20 cellular contexts compared by ENCODE assay signal in the genomic region with DNA sequence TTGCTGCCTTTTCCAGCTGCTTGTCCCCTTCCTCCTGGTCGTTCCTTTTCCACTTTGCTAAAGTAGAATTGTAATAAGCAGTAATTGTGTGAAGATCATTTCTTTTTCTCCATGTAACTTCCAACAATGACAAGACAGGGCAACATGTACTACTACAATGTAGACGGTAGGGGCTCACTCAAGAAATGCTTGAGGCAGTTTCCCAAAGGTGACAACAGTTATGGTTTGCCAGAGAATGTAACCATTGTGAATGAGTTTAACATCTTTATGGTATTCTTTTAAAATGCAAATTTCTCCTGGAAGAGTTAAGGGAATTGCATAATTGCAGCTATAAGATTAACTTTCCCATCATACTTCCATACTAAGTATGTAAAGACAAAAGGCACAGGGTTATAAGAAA.
"Had no signal": no experiment of that assay in that cellular context is flagged by ENCODE, and none has a peak within 500 bp of the region (broad histone marks: within the 10 kb centered on the region; RNA-seq: fewer than 3 reads in every experiment).

No MANE protein-coding gene starts in this region.

- DNase-seq: activated CD8-positive, alpha-beta memory T cell treated with anti-CD3 and anti-CD28 coated beads, Interleukin-2, amount 50 U/mL, for 4 hours; activated CD8-positive, alpha-beta T cell treated with anti-CD3 and anti-CD28 coated beads, Interleukin-2, amount 10 ng/mL, durations not matched to agents 7 days and 5 days; activated effector memory CD4-positive, alpha-beta T cell treated with anti-CD3 and anti-CD28 coated beads, Interleukin-2, amount 50 U/mL, for 16 hours; activated T-cell treated with anti-CD3 and anti-CD28 coated beads, Interleukin-2, amount 50 U/mL, for 48 hours; adrenal gland; esophagus squamous epithelium; left ventricle myocardium inferior; natural killer cell; posterior cingulate gyrus; retina; T-helper 1 cell; T1000; thyroid gland had no signal

- H3K27ac ChIP-seq: adrenal gland, esophagus squamous epithelium, left ventricle myocardium inferior, neutrophil, thyroid gland, VCaP had no signal

- H3K4me3 ChIP-seq: adrenal gland, esophagus squamous epithelium, left ventricle myocardium inferior, thyroid gland had no signal

- ATAC-seq: activated CD8-positive, alpha-beta T cell treated with anti-CD3 and anti-CD28 coated beads, Interleukin-2, amount 10 ng/mL, durations not matched to agents 7 days and 5 days; natural killer cell; stimulated activated memory B cell treated with anti-CD40 and anti-IgM and Interleukin-4, amounts not matched to agents 10 μg/mL and 1 μg/mL and 100 μg/mL, for 72 hours had no signal

- H3K4me1 ChIP-seq: adrenal gland, esophagus squamous epithelium, left ventricle myocardium inferior, thyroid gland had no signal

- H3K9me3 ChIP-seq: adrenal gland, esophagus squamous epithelium, left ventricle myocardium inferior, neutrophil, thyroid gland had no signal

- H3K9me3 Mint-ChIP-seq: activated naive CD4-positive, alpha-beta T cell treated with anti-CD3 and anti-CD28 coated beads, Interleukin-2, amount 50 U/mL, for 24 hours; memory B cell; natural killer cell; stimulated activated memory B cell treated with anti-CD40 and anti-IgM and Interleukin-4, amounts not matched to agents 10 μg/mL and 1 μg/mL and 100 μg/mL, for 72 hours had no signal

- H3K4me1 Mint-ChIP-seq: memory B cell; natural killer cell; stimulated activated memory B cell treated with anti-CD40 and anti-IgM and Interleukin-4, amounts not matched to agents 10 μg/mL and 1 μg/mL and 100 μg/mL, for 72 hours had no signal

- H3K27ac Mint-ChIP-seq: activated CD8-positive, alpha-beta T cell treated with anti-CD3 and anti-CD28 coated beads, Interleukin-2, amount 10 ng/mL, durations not matched to agents 7 days and 5 days; activated naive CD4-positive, alpha-beta T cell treated with anti-CD3 and anti-CD28 coated beads, Interleukin-2, amount 50 U/mL, for 24 hours; memory B cell; natural killer cell; stimulated activated memory B cell treated with anti-CD40 and anti-IgM and Interleukin-4, amounts not matched to agents 10 μg/mL and 1 μg/mL and 100 μg/mL, for 72 hours had no signal

- H3K4me3 Mint-ChIP-seq: activated CD8-positive, alpha-beta T cell treated with anti-CD3 and anti-CD28 coated beads, Interleukin-2, amount 10 ng/mL, durations not matched to agents 7 days and 5 days; activated naive CD4-positive, alpha-beta T cell treated with anti-CD3 and anti-CD28 coated beads, Interleukin-2, amount 50 U/mL, for 24 hours; memory B cell; natural killer cell; stimulated activated memory B cell treated with anti-CD40 and anti-IgM and Interleukin-4, amounts not matched to agents 10 μg/mL and 1 μg/mL and 100 μg/mL, for 72 hours had no signal

- H3K27me3 Mint-ChIP-seq: activated naive CD4-positive, alpha-beta T cell treated with anti-CD3 and anti-CD28 coated beads, Interleukin-2, amount 50 U/mL, for 24 hours; memory B cell; stimulated activated memory B cell treated with anti-CD40 and anti-IgM and Interleukin-4, amounts not matched to agents 10 μg/mL and 1 μg/mL and 100 μg/mL, for 72 hours had no signal

- FAIRE-seq: colon, urothelium cell line had no signal

- H3K27me3 ChIP-seq: adrenal gland, esophagus squamous epithelium, neutrophil, thyroid gland had no signal
